11 cellular contexts compared by ENCODE assay signal in the genomic region with DNA sequence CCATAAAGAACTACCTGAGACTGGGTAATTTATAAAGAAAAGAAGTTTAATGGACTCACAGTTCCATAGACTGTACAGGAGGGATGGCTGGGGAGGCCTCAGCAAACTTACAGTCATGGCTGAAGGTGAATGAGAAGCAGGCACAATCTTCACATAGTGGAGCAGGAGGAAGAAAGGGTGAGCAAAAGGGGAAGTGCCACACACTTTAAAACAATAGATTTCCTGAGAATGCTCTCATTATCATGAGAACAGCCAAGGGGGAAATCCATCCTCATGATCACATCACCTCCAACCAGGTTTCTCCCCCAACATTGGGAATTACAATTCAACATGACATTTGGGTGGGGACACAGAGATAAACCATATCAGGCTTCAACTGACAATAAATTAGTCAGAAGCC.
"Had no signal": no experiment of that assay in that cellular context is flagged by ENCODE, and none has a peak within 500 bp of the region (broad histone marks: within the 10 kb centered on the region; RNA-seq: fewer than 3 reads in every experiment).

No MANE protein-coding gene starts in this region.

- ATAC-seq: body of pancreas, gastroesophageal sphincter, left ventricle myocardium superior had no signal

- H3K4me1 ChIP-seq: body of pancreas, gastroesophageal sphincter had no signal

- H3K27me3 Mint-ChIP-seq: activated naive CD4-positive, alpha-beta T cell treated with anti-CD3 and anti-CD28 coated beads, Interleukin-2, amount 10 ng/mL, durations not matched to agents 7 days and 5 days had no signal

- H3K4me1 Mint-ChIP-seq: activated naive CD4-positive, alpha-beta T cell treated with anti-CD3 and anti-CD28 coated beads, Interleukin-2, amount 10 ng/mL, durations not matched to agents 7 days and 5 days had no signal

- H3K9me3 ChIP-seq: body of pancreas, gastroesophageal sphincter had no signal

- H3K27ac ChIP-seq: body of pancreas, gastroesophageal sphincter had no signal

- DNase-seq: activated CD4-positive, alpha-beta T cell treated with anti-CD3 and anti-CD28 coated beads, Interleukin-2, amount 50 U/mL, for 1 hour; activated naive CD4-positive, alpha-beta T cell treated with anti-CD3 and anti-CD28 coated beads, Interleukin-2, amount 10 ng/mL, durations not matched to agents 7 days and 5 days; body of pancreas; central memory CD4-positive, alpha-beta T cell; cortex of kidney; effector memory CD4-positive, alpha-beta T cell; left ventricle myocardium superior; stimulated activated CD4-positive, alpha-beta T cell treated with anti-CD3 and anti-CD28 coated beads, Interleukin-15, amount 100 ng/mL, for 24 hours; stimulated activated CD4-positive, alpha-beta T cell treated with anti-CD3 and anti-CD28 coated beads, Interleukin-4, amount 100 ng/mL, for 4 hours had no signal

- H3K4me3 ChIP-seq: body of pancreas, gastroesophageal sphincter had no signal

- H3K27me3 ChIP-seq: body of pancreas had no signal

- H3K4me3 Mint-ChIP-seq: activated naive CD4-positive, alpha-beta T cell treated with anti-CD3 and anti-CD28 coated beads, Interleukin-2, amount 10 ng/mL, durations not matched to agents 7 days and 5 days had no signal

- H3K36me3 ChIP-seq: gastroesophageal sphincter had no signal

- H3K36me3 Mint-ChIP-seq: activated naive CD4-positive, alpha-beta T cell treated with anti-CD3 and anti-CD28 coated beads, Interleukin-2, amount 10 ng/mL, durations not matched to agents 7 days and 5 days had no signal

- H3K27ac Mint-ChIP-seq: activated naive CD4-positive, alpha-beta T cell treated with anti-CD3 and anti-CD28 coated beads, Interleukin-2, amount 10 ng/mL, durations not matched to agents 7 days and 5 days; activated T-helper 2 cell treated with anti-CD3 and anti-CD28 coated beads, Interferon-gamma antibody, Interleukin-2, Interleukin-4, amounts not matched to agents 10 μg/mL and 5 μg/mL and 100 μg/mL, durations not matched to agents 14 hours and 24 hours and 36 hours had no signal
